21 cellular contexts compared by ENCODE assay signal in genomic region chr3:51243919-51244318, GRCh38.
"Had no signal": no experiment of that assay in that cellular context is flagged by ENCODE, and none has a peak within 500 bp of the region (broad histone marks: within the 10 kb centered on the region; RNA-seq: fewer than 3 reads in every experiment).

No MANE protein-coding gene starts in this region.

- H3K4me3 Mint-ChIP-seq: activated naive CD8-positive, alpha-beta T cell treated with anti-CD3 and anti-CD28 coated beads for 36 hours; activated T-helper 1 cell treated with anti-CD3 and anti-CD28 coated beads, Interleukin-12 subunit alpha, Interleukin-12 subunit beta, Interleukin-2, Interleukin-4 antibody, amounts not matched to agents 30 ng/mL and 10 ng/mL and 1 ng/mL, durations not matched to agents 14 hours and 24 hours and 36 hours; brain; central memory CD8-positive, alpha-beta T cell; nephron progenitor cell had no signal

- ATAC-seq: activated CD4-positive, CD25-positive, alpha-beta regulatory T cell treated with anti-CD3 and anti-CD28 coated beads, Interleukin-2, amount 50 U/mL, for 24 hours; foreskin keratinocyte; right cardiac atrium had no signal

- H3K27ac Mint-ChIP-seq: activated naive CD8-positive, alpha-beta T cell treated with anti-CD3 and anti-CD28 coated beads for 36 hours; activated T-helper 1 cell treated with anti-CD3 and anti-CD28 coated beads, Interleukin-12 subunit alpha, Interleukin-12 subunit beta, Interleukin-2, Interleukin-4 antibody, amounts not matched to agents 30 ng/mL and 10 ng/mL and 1 ng/mL, durations not matched to agents 14 hours and 24 hours and 36 hours; brain; nephron progenitor cell; progenitor cell of endocrine pancreas had no signal

- H3K27me3 Mint-ChIP-seq: activated naive CD8-positive, alpha-beta T cell treated with anti-CD3 and anti-CD28 coated beads for 36 hours; central memory CD8-positive, alpha-beta T cell; progenitor cell of endocrine pancreas had no signal

- H3K9me3 Mint-ChIP-seq: central memory CD8-positive, alpha-beta T cell had no signal

- DNase-seq: activated CD4-positive, alpha-beta T cell treated with anti-CD3 and anti-CD28 coated beads, Interleukin-2, amount 50 U/mL, for 1 hour; activated CD8-positive, alpha-beta memory T cell treated with anti-CD3 and anti-CD28 coated beads for 24 hours; activated naive CD8-positive, alpha-beta T cell treated with anti-CD3 and anti-CD28 coated beads for 36 hours; amygdala; effector CD4-positive, alpha-beta T cell; esophagus squamous epithelium; foreskin keratinocyte; glutamatergic neuron; mesendoderm; nephron progenitor cell; right cardiac atrium; small intestine; stimulated activated CD4-positive, alpha-beta T cell treated with anti-CD3 and anti-CD28 coated beads, Interleukin-4, amount 100 ng/mL, for 24 hours; stimulated activated CD8-positive, alpha-beta memory T cell treated with anti-CD3 and anti-CD28 coated beads, Interleukin-4, amount 100 ng/mL, for 48 hours; stimulated activated naive CD4-positive, alpha-beta T cell treated with Interleukin-2 at 50 U/mL for 16 hours; transverse colon had no signal

- H3K4me1 Mint-ChIP-seq: activated naive CD8-positive, alpha-beta T cell treated with anti-CD3 and anti-CD28 coated beads for 36 hours; brain; central memory CD8-positive, alpha-beta T cell; nephron progenitor cell had no signal
